8 cellular contexts compared by ENCODE assay signal in genomic region chr10:72261323-72262018, GRCh38. TPM values are rescaled to one million over a fixed set of nuclear protein-coding genes. Genes with fewer than 3 reads are reported as not detected.
DNase-seq lines count a peak whose midpoint lies in the region; ATAC-seq and TF ChIP-seq lines count a peak whose summit lies in the region.

No MANE protein-coding gene starts in this region.

- peak; percentile 38 for ATAC-seq in GM21717 (IDR thresholded peaks at IDR 0.05; ENCODE audit: unreplicated experiment)
- ATAC-seq in activated naive CD4-positive, alpha-beta T cell treated with anti-CD3 and anti-CD28 coated beads, Interleukin-2, amount 50 U/mL, for 72 hours = peak; percentile 67 to 68

- H3K9me3 ChIP-seq in Karpas-422 (ENCODE audit: low read length) (no peaks in the 10 kb centered on the region), iPS-20b (ENCODE audit: insufficient read depth, low read depth, low read length) (no peaks in the 10 kb centered on the region)

- H3K4me3 ChIP-seq in Karpas-422 (ENCODE audit: low read length) (peak overlapping the region; percentile 70), iPS-20b (ENCODE audit: low read length) (peak overlapping the region; percentile 70)

- H3K27ac ChIP-seq in Karpas-422 (ENCODE audit: low read length) (peak overlapping the region; percentile 71), iPS-20b (ENCODE audit: low read length) (peak overlapping the region; percentile 68)

- no peaks in the 10 kb centered on the region for H3K9me2 ChIP-seq in Karpas-422 (replicated peaks; ENCODE audit: insufficient read depth, low read length)

- peak overlapping the region; percentile 91 for H3K4me2 ChIP-seq in Karpas-422 (ENCODE audit: low read depth, low read length, poor library complexity, severe bottlenecking)

- H3K9me3 Mint-ChIP-seq in activated naive CD4-positive, alpha-beta T cell treated with anti-CD3 and anti-CD28 coated beads, Interleukin-2, amount 50 U/mL, for 72 hours = no peaks in the 10 kb centered on the region

- no peaks in the 10 kb centered on the region for H3K36me3 ChIP-seq in Karpas-422 (ENCODE audit: insufficient read depth, low read length)
- H3K36me3 ChIP-seq in iPS-20b (ENCODE audit: insufficient read depth, low read depth, low read length) = no peaks in the 10 kb centered on the region

- intact Hi-C loops in posterior cingulate gyrus (cut with DNase I) = no loop called here

- H3K4me1 ChIP-seq in Karpas-422 (ENCODE audit: low read length) = peaks cover 42% of the 10 kb centered on the region
- peaks cover 27% of the 10 kb centered on the region for H3K4me1 ChIP-seq in iPS-20b (ENCODE audit: insufficient read depth, low read length)

- H3K79me2 ChIP-seq in Karpas-422 (ENCODE audit: low read length) = no peaks in the 10 kb centered on the region

- H3K27me3 ChIP-seq in Karpas-422 (ENCODE audit: low read length) = no peaks in the 10 kb centered on the region
- no peaks in the 10 kb centered on the region for H3K27me3 ChIP-seq in iPS-20b (ENCODE audit: insufficient read depth, low read length)

- peak overlapping the region; percentile 96 to 98 for H3K27ac Mint-ChIP-seq in activated naive CD4-positive, alpha-beta T cell treated with anti-CD3 and anti-CD28 coated beads, Interleukin-2, amount 50 U/mL, for 72 hours

- H2AFZ ChIP-seq in Karpas-422 (ENCODE audit: low read length) = peak overlapping the region; percentile 72

- peak overlapping the region; percentile 74 for H3K9ac ChIP-seq in Karpas-422 (ENCODE audit: low read length)
- H3K9ac ChIP-seq in iPS-20b (ENCODE audit: low read depth, low read length) = peak overlapping the region; percentile 90

- H4K20me1 ChIP-seq in Karpas-422 (ENCODE audit: insufficient read depth, low read depth, low read length) = no peaks in the 10 kb centered on the region

- no peak for TF ChIP-seq CTCF in GM13976 (IDR thresholded peaks at IDR 0.05; ENCODE audit: borderline replicate concordance, control extremely low read depth, extremely low read depth, insufficient read depth, missing control alignments)

- in situ Hi-C loops in GM13976 (cut with MboI; ENCODE audit: low sequenced_read_pairs, unreplicated experiment) = no loop called here

- H3K36me3 Mint-ChIP-seq in activated naive CD4-positive, alpha-beta T cell treated with anti-CD3 and anti-CD28 coated beads, Interleukin-2, amount 50 U/mL, for 72 hours = no peaks in the 10 kb centered on the region

- DNase-seq in GM13976 (ENCODE audit: low spot score) = peak; percentile 78
- DNase-seq in Karpas-422 = no peak
- DNase-seq in activated naive CD4-positive, alpha-beta T cell treated with anti-CD3 and anti-CD28 coated beads, Interleukin-2, amount 50 U/mL, for 72 hours (ENCODE audit: low spot score in 2 of 2) = peak; percentile 73 to 84
- DNase-seq in stimulated activated CD4-positive, alpha-beta T cell treated with anti-CD3 and anti-CD28 coated beads, Interleukin-4, amount 100 ng/mL, for 24 hours = peak; percentile 70
- DNase-seq in SHP77 treated with DMSO at 0.1 percent for 48 hours (lab: John Stamatoyannopoulos, UW) = no peak
- DNase-seq in posterior cingulate gyrus = no peak

RNA-seq across cellular contexts. Expression of gene DDIT4, which starts 12.3 kb away (rescaled TPM):
- total RNA-seq in Karpas-422 (2014; rRNA removed; shearing (Covaris generic); ENCODE audit: low replicate concordance) = 331 and 583 TPM in 2 replicates
- total RNA-seq in activated naive CD4-positive, alpha-beta T cell treated with anti-CD3 and anti-CD28 coated beads, Interleukin-2, amount 50 U/mL, for 72 hours = 1,000 to 10,000 TPM; 1,025 to 1,076 TPM

RNA-seq across cellular contexts. Expression of gene ASCC1, which starts 45.4 kb away (rescaled TPM):
- total RNA-seq in Karpas-422 (2014; rRNA removed; shearing (Covaris generic); ENCODE audit: low replicate concordance) = 26.0 and 27.8 TPM in 2 replicates
- 10 to 100 TPM; 65.5 to 87.6 TPM for total RNA-seq in activated naive CD4-positive, alpha-beta T cell treated with anti-CD3 and anti-CD28 coated beads, Interleukin-2, amount 50 U/mL, for 72 hours

RNA-seq across cellular contexts. Expression of gene ANAPC16, which starts 45.7 kb away (rescaled TPM):
- 90.4 and 129 TPM in 2 replicates for total RNA-seq in Karpas-422 (2014; rRNA removed; shearing (Covaris generic); ENCODE audit: low replicate concordance)
- total RNA-seq in activated naive CD4-positive, alpha-beta T cell treated with anti-CD3 and anti-CD28 coated beads, Interleukin-2, amount 50 U/mL, for 72 hours = 100 to 1,000 TPM in 1 of 2 donors, 10 to 100 TPM in 1; 88.2 to 107 TPM

Comparison
In these comparisons a context has a peak if more than half of its experiments do, and no peak if none do; other contexts are left out.
1. DNase-seq: peak in GM13976 (single experiment), activated naive CD4-positive, alpha-beta T cell treated with anti-CD3 and anti-CD28 coated beads, Interleukin-2, amount 50 U/mL, for 72 hours (2 of 2) and stimulated activated CD4-positive, alpha-beta T cell treated with anti-CD3 and anti-CD28 coated beads, Interleukin-4, amount 100 ng/mL, for 24 hours (single experiment); none in Karpas-422 (single experiment), SHP77 treated with DMSO at 0.1 percent for 48 hours (single experiment) and posterior cingulate gyrus (0 of 10).